Comparison of ENCODE assay signal across 19 cellular contexts in genomic region chr6:57029213-57029612, GRCh38.
"Had no signal": no experiment of that assay in that cellular context is flagged by ENCODE, and none has a peak within 500 bp of the region (broad histone marks: within the 10 kb centered on the region; RNA-seq: fewer than 3 reads in every experiment).

No MANE protein-coding gene starts in this region.

- H3K36me3 ChIP-seq: left ventricle myocardium inferior, ovary, thoracic aorta, WERI-Rb-1 had no signal

- H3K4me3 ChIP-seq: left ventricle myocardium inferior, mucosa of descending colon, ovary, thoracic aorta had no signal

- H3K27me3 ChIP-seq: ovary had no signal

- H3K4me3 Mint-ChIP-seq: activated CD4-positive, alpha-beta memory T cell treated with anti-CD3 and anti-CD28 coated beads for 36 hours; activated naive CD8-positive, alpha-beta T cell; effector memory CD8-positive, alpha-beta T cell; naive B cell; stimulated activated memory B cell treated with anti-CD40 and anti-IgM and Interleukin-4, amounts not matched to agents 10 μg/mL and 1 μg/mL and 100 μg/mL, for 72 hours had no signal

- H3K4me1 Mint-ChIP-seq: naive B cell; stimulated activated memory B cell treated with anti-CD40 and anti-IgM and Interleukin-4, amounts not matched to agents 10 μg/mL and 1 μg/mL and 100 μg/mL, for 72 hours had no signal

- H3K9me3 ChIP-seq: ovary had no signal

- ATAC-seq: effector memory CD8-positive, alpha-beta T cell; mucosa of descending colon; sciatic nerve; stimulated activated memory B cell treated with anti-CD40 and anti-IgM and Interleukin-4, amounts not matched to agents 10 μg/mL and 1 μg/mL and 100 μg/mL, for 72 hours had no signal

- H3K4me1 ChIP-seq: left ventricle myocardium inferior had no signal

- H3K27ac ChIP-seq: left ventricle myocardium inferior, ovary, thoracic aorta, WERI-Rb-1 had no signal

- FAIRE-seq: kidney, urothelium cell line had no signal

- DNase-seq: activated CD4-positive, alpha-beta memory T cell treated with anti-CD3 and anti-CD28 coated beads for 36 hours; activated T-cell treated with anti-CD3 and anti-CD28 coated beads for 4 hours; amniotic stem cell; effector memory CD8-positive, alpha-beta T cell; foreskin fibroblast; hippocampal formation; kidney; left ventricle myocardium inferior; mammary epithelial cell; mucosa of descending colon; naive B cell; ovary; stimulated activated CD4-positive, alpha-beta T cell treated with anti-CD3 and anti-CD28 coated beads, Interleukin-4, amount 100 ng/mL, for 4 hours; WERI-Rb-1 had no signal

- H3K27ac Mint-ChIP-seq: activated CD4-positive, alpha-beta memory T cell treated with anti-CD3 and anti-CD28 coated beads for 36 hours; activated naive CD8-positive, alpha-beta T cell; effector memory CD8-positive, alpha-beta T cell; naive B cell; stimulated activated memory B cell treated with anti-CD40 and anti-IgM and Interleukin-4, amounts not matched to agents 10 μg/mL and 1 μg/mL and 100 μg/mL, for 72 hours had no signal
